ENCODE assay signal across 9 cellular contexts in the genomic region with DNA sequence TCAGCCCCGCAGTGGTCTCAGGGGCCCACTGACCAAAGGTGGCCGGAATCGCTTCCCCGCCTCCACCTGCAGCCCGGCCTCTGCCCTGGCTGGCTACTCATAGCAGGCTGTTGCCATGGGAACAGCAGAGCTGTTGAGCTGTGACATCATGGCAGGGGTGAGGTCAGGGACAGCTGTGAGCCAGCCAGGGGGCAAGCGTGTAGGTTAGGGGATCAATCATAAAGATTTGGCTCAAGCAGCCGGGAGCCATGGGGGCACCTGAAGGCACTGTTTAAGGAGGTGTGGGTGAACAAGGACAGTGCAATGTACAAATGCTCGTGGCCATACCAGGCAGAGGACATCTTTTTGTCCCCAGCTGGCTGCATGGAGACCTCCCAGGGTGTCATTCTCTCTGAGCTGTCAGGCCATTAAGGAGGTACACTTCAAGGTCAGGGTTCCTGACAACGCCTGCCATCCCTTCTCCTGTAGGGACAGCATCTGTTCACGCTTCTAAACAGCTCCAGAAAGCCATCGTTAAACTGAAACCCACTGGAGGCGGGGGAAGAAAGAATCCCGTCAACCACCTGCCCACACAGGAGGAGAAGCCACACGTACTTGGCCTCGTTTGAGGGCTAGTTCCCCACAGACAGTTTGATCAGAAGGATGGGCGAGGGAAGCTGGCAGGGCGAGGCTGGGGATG. TPM values are rescaled to one million over a fixed set of nuclear protein-coding genes. Genes with fewer than 3 reads are reported as not detected.
DNase-seq lines count a peak whose midpoint lies in the region; ATAC-seq and FAIRE-seq lines count a peak whose summit lies in the region.
"Had no signal": no experiment of that assay in that cellular context is flagged by ENCODE, and none has a peak within 500 bp of the region (broad histone marks: within the 10 kb centered on the region; RNA-seq: fewer than 3 reads in every experiment).

A gene with protein sequence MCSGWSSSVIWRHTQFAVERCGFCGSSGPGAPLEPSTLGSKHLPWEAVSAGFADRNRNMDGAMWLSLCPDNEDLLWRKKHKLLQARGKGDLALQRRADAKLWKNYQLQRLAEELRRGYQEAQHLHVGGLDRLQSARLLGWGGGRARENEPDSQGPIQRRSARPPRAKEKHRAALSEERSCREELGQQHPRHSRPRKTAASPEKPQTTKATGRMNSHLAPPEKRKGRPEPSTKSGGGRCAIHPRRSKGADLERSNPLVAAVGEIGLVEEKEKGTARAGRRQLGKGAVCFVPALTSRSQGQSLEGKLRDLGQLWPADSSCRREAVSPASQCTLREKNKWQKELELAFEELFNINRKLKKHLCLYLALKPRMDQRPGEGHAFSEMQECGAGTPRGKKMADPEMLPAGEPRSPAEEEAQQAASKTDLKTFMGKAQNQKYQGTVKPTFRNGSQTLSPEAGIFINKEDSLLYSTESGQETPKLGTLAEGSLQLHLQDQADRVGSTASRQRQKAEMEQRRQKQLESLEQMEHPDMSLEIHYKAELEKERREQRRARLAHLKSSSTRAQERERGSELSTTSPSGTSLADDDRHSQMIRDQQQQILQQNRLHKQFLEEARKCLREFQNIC (minus strand): TSS at position 101 of the 679 bp plus-strand sequence. CDS start 1,373 bp downstream, outside the sequence.

- no peaks in the 10 kb centered on the region for H3K27me3 Mint-ChIP-seq in activated T-cell treated with anti-CD3 and anti-CD28 coated beads, Interleukin-2, amount 50 U/mL, for 72 hours (ENCODE audit: low read depth)

- peak within 1 kb of the TSS; percentile 46 to 64 for H3K4me3 Mint-ChIP-seq in activated T-cell treated with anti-CD3 and anti-CD28 coated beads, Interleukin-2, amount 50 U/mL, for 72 hours
- H3K4me3 Mint-ChIP-seq: activated naive CD8-positive, alpha-beta T cell treated with anti-CD3 and anti-CD28 coated beads, Interleukin-2, amount 10 ng/mL, durations not matched to agents 7 days and 5 days had no signal

- peak; percentile 74 to 86 for ATAC-seq in activated T-cell treated with anti-CD3 and anti-CD28 coated beads, Interleukin-2, amount 50 U/mL, for 72 hours (replicated peaks in 1 of 2)
- ATAC-seq in GM19463 (IDR thresholded peaks at IDR 0.05; ENCODE audit: unreplicated experiment) (no peak), HG02852 (IDR thresholded peaks at IDR 0.05; ENCODE audit: unreplicated experiment) (no peak)

- H3K27ac Mint-ChIP-seq in activated T-cell treated with anti-CD3 and anti-CD28 coated beads, Interleukin-2, amount 50 U/mL, for 72 hours, result no peak within 1 kb of the TSS
- H3K27ac Mint-ChIP-seq: activated naive CD8-positive, alpha-beta T cell treated with anti-CD3 and anti-CD28 coated beads, Interleukin-2, amount 10 ng/mL, durations not matched to agents 7 days and 5 days had no signal

- peaks cover 17% of the 10 kb centered on the region for H3K4me1 Mint-ChIP-seq in activated T-cell treated with anti-CD3 and anti-CD28 coated beads, Interleukin-2, amount 50 U/mL, for 72 hours (ENCODE audit: low read depth)

- no peaks in the 10 kb centered on the region for H3K36me3 Mint-ChIP-seq in activated T-cell treated with anti-CD3 and anti-CD28 coated beads, Interleukin-2, amount 50 U/mL, for 72 hours (ENCODE audit: insufficient read depth in 2 of 2)
- H3K36me3 Mint-ChIP-seq: activated naive CD8-positive, alpha-beta T cell treated with anti-CD3 and anti-CD28 coated beads, Interleukin-2, amount 10 ng/mL, durations not matched to agents 7 days and 5 days had no signal

- DNase-seq in stimulated activated CD4-positive, alpha-beta T cell treated with anti-CD3 and anti-CD28 coated beads, Interleukin-15, amount 100 ng/mL, for 24 hours, result peak; percentile 39
- DNase-seq in stimulated activated CD4-positive, alpha-beta T cell treated with anti-CD3 and anti-CD28 coated beads, Interleukin-2, amount 100 ng/mL, for 48 hours, result no peak
- peak; percentile 44 to 55 for DNase-seq in activated T-cell treated with anti-CD3 and anti-CD28 coated beads, Interleukin-2, amount 50 U/mL, for 72 hours
- peak; percentile 20 for DNase-seq in inferior parietal cortex (ENCODE audit: extremely low spot score)
- DNase-seq in urothelium cell line (ENCODE audit: low spot score), result no peak
- DNase-seq in activated CD4-positive, CD25-positive, alpha-beta regulatory T cell (lab: John Stamatoyannopoulos, UW), result no peak
- DNase-seq: activated naive CD8-positive, alpha-beta T cell treated with anti-CD3 and anti-CD28 coated beads, Interleukin-2, amount 10 ng/mL, durations not matched to agents 7 days and 5 days had no signal

- peak; percentile 46 for FAIRE-seq in urothelium cell line (lab: Jason Lieb, UNC)

- no peaks in the 10 kb centered on the region for H3K9me3 Mint-ChIP-seq in activated T-cell treated with anti-CD3 and anti-CD28 coated beads, Interleukin-2, amount 50 U/mL, for 72 hours
- H3K9me3 Mint-ChIP-seq: activated naive CD8-positive, alpha-beta T cell treated with anti-CD3 and anti-CD28 coated beads, Interleukin-2, amount 10 ng/mL, durations not matched to agents 7 days and 5 days had no signal

RNA-seq across cellular contexts. Expression of the gene that starts here (rescaled TPM):
- under 1 TPM; 0.12 to 0.19 TPM for total RNA-seq in activated T-cell treated with anti-CD3 and anti-CD28 coated beads, Interleukin-2, amount 50 U/mL, for 72 hours

Comparison
In these comparisons a context has a peak if more than half of its experiments do, and no peak if none do; other contexts are left out.
1. DNase-seq: peak in stimulated activated CD4-positive, alpha-beta T cell treated with anti-CD3 and anti-CD28 coated beads, Interleukin-15, amount 100 ng/mL, for 24 hours (single experiment) and inferior parietal cortex (single experiment); none in stimulated activated CD4-positive, alpha-beta T cell treated with anti-CD3 and anti-CD28 coated beads, Interleukin-2, amount 100 ng/mL, for 48 hours (0 of 2), urothelium cell line (single experiment) and activated CD4-positive, CD25-positive, alpha-beta regulatory T cell (0 of 4).
2. Peak in DNase-seq and ATAC-seq in activated T-cell treated with anti-CD3 and anti-CD28 coated beads, Interleukin-2, amount 50 U/mL, for 72 hours; RNA of the gene not detected or under 1 TPM.